ENCODE assay signal across 8 cellular contexts in the genomic region with DNA sequence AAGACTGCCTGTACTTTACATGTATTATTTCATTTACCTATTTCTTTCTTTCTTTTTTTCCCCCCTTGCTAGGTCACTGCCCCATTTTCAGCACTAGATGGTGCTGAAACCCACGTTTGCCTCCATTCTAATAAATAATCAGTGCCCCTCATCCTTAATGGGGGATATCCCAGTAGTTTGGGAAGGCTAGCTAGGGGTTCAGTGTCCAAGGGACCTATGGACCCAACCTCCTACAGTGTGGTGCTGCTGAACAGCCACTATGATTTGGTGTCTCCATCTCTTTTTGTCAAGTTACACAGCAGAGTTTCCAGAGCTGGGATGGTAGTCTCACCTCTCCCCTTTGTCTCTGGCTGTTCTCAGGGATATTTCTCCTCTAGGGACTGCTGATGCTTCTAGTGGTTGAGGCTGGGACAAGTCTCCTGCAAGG. TPM values are rescaled to one million over a fixed set of nuclear protein-coding genes. Genes with fewer than 3 reads are reported as not detected.
A peak's percentile ranks its signal among the peaks of the same experiment; 100 is the strongest.
DNase-seq lines count a peak whose midpoint lies in the region; ATAC-seq, FAIRE-seq and TF ChIP-seq lines count a peak whose summit lies in the region.
"Had no signal": no experiment of that assay in that cellular context is flagged by ENCODE, and none has a peak within 500 bp of the region (broad histone marks: within the 10 kb centered on the region; RNA-seq: fewer than 3 reads in every experiment).

No MANE protein-coding gene starts in this region.

- H3K4me1 ChIP-seq in KMS-11 (ENCODE audit: low read depth, poor library complexity, severe bottlenecking): no peaks in the 10 kb centered on the region
- H3K4me1 ChIP-seq in astrocyte (ENCODE audit: insufficient read depth, low read length): no peaks in the 10 kb centered on the region
- H3K4me1 ChIP-seq in mesenchymal stem cell (ENCODE audit: control insufficient read depth, insufficient read depth, low read depth, low read length): no peaks in the 10 kb centered on the region

- H3K9me3 ChIP-seq in astrocyte (ENCODE audit: insufficient read depth, low read depth, low read length): no peaks in the 10 kb centered on the region
- H3K9me3 ChIP-seq in mesenchymal stem cell (ENCODE audit: control insufficient read depth, low read length): no peaks in the 10 kb centered on the region

- no peak overlapping the region for H2BK120ac ChIP-seq in mesenchymal stem cell (ENCODE audit: low read depth, low read length)

- H3K4ac ChIP-seq in mesenchymal stem cell (ENCODE audit: low read depth in 1 of 2, low read length in 2 of 2): no peak overlapping the region

- H2BK5ac ChIP-seq in mesenchymal stem cell (ENCODE audit: low read depth, low read length, poor library complexity, severe bottlenecking): no peak overlapping the region

- H3K27me3 ChIP-seq in KMS-11 (ENCODE audit: insufficient read depth, low read depth): no peaks in the 10 kb centered on the region
- no peaks in the 10 kb centered on the region for H3K27me3 ChIP-seq in astrocyte (ENCODE audit: insufficient read depth, low read length)
- H3K27me3 ChIP-seq in mesenchymal stem cell (ENCODE audit: control insufficient read depth in 1 of 2, insufficient read depth in 1 of 2, low read length in 2 of 2): peaks cover 0 to 22% of the 10 kb centered on the region in 2 experiments

- H3K4me3 ChIP-seq in KMS-11 (IDR thresholded peaks at IDR 0.05; ENCODE audit: insufficient read depth, low read depth, low read length) (no peak overlapping the region), astrocyte (ENCODE audit: insufficient read depth, low read depth, low read length) (no peak overlapping the region), mesenchymal stem cell (ENCODE audit: insufficient read depth in 1 of 2, low read depth in 1 of 2, low read length in 2 of 2) (no peak overlapping the region)

- H3K4me2 ChIP-seq in KMS-11 (no peak overlapping the region), astrocyte (ENCODE audit: low read length) (no peak overlapping the region), mesenchymal stem cell (ENCODE audit: low read length, poor library complexity, severe bottlenecking) (no peak overlapping the region)

- no peak overlapping the region for H4K8ac ChIP-seq in mesenchymal stem cell (ENCODE audit: low read length)

- H4K20me1 ChIP-seq in KMS-11 (ENCODE audit: insufficient read depth): no peaks in the 10 kb centered on the region
- no peaks in the 10 kb centered on the region for H4K20me1 ChIP-seq in astrocyte (ENCODE audit: insufficient read depth, low read length)

- no peak overlapping the region for H2BK15ac ChIP-seq in mesenchymal stem cell (ENCODE audit: low read depth, poor library complexity, severe bottlenecking)

- TF ChIP-seq CTCF in KMS-11 (conservative IDR thresholded peaks at IDR 0.05; ENCODE audit: low read depth, low read length) (peak; percentile 80), astrocyte (IDR thresholded peaks at IDR 0.05; ENCODE audit: insufficient read depth, low read depth, low read length) (peak; percentile 85)

- no peak overlapping the region for H3K23ac ChIP-seq in mesenchymal stem cell (ENCODE audit: low read length in 2 of 2)

- DNase-seq in EH (ENCODE audit: low read depth) (peak; percentile 47), astrocyte (ENCODE audit: low read depth) (no peak), mesenchymal stem cell (peak; percentile 46), KG1 (lab: John Stamatoyannopoulos, UW) (no peak)

- no peak overlapping the region for H3K27ac Mint-ChIP-seq in astrocyte (ENCODE audit: unreplicated experiment)

- H3K4me3 Mint-ChIP-seq in astrocyte (ENCODE audit: unreplicated experiment): no peak overlapping the region

- no peaks in the 10 kb centered on the region for H3K36me3 ChIP-seq in KMS-11 (ENCODE audit: insufficient read depth)
- H3K36me3 ChIP-seq in astrocyte (ENCODE audit: insufficient read depth, low read length): no peaks in the 10 kb centered on the region
- H3K36me3 ChIP-seq in mesenchymal stem cell (ENCODE audit: control insufficient read depth in 1 of 2, insufficient read depth in 2 of 2, low read depth in 1 of 2, low read length in 2 of 2): no peaks in the 10 kb centered on the region

- FAIRE-seq in astrocyte (lab: Jason Lieb, UNC): no peak

- H3K18ac ChIP-seq in mesenchymal stem cell (ENCODE audit: low read depth in 1 of 2, low read length in 2 of 2): no peak overlapping the region

- ATAC-seq in HG03460 (IDR thresholded peaks at IDR 0.05; ENCODE audit: unreplicated experiment) (no peak), GM19452 (IDR thresholded peaks at IDR 0.05; ENCODE audit: unreplicated experiment) (no peak)

- H3K4me1 Mint-ChIP-seq in astrocyte (ENCODE audit: low read depth, unreplicated experiment): peaks cover 7% of the 10 kb centered on the region

- H3K27ac ChIP-seq in KMS-11: no peak overlapping the region
- H3K27ac ChIP-seq in astrocyte (ENCODE audit: low read depth, low read length): no peak overlapping the region
- no peak overlapping the region for H3K27ac ChIP-seq in mesenchymal stem cell (ENCODE audit: low read length, poor library complexity, severe bottlenecking)

- no peak overlapping the region for H4K91ac ChIP-seq in mesenchymal stem cell (ENCODE audit: low read length)

- H3K79me2 ChIP-seq in KMS-11 (ENCODE audit: insufficient read depth, low read depth) (no peaks in the 10 kb centered on the region), astrocyte (ENCODE audit: insufficient read depth, low read length) (no peaks in the 10 kb centered on the region)

- H2AK5ac ChIP-seq in mesenchymal stem cell (ENCODE audit: low read length, severe bottlenecking): no peak overlapping the region

- no peaks in the 10 kb centered on the region for H3K36me3 Mint-ChIP-seq in astrocyte (ENCODE audit: low read depth, unreplicated experiment)

- 0% methylated on average over 1 of the region's 1 CpG for WGBS in mesenchymal stem cell

- no peak overlapping the region for H2AFZ ChIP-seq in KMS-11 (ENCODE audit: low read depth)
- no peak overlapping the region for H2AFZ ChIP-seq in astrocyte (ENCODE audit: low read depth, low read length)
- H2AFZ ChIP-seq in mesenchymal stem cell (ENCODE audit: low read depth, low read length): no peak overlapping the region

- no peak overlapping the region for H3K14ac ChIP-seq in mesenchymal stem cell (ENCODE audit: low read length in 2 of 2)

- H3K27me3 Mint-ChIP-seq in astrocyte (ENCODE audit: low read depth, unreplicated experiment): peaks cover 6% of the 10 kb centered on the region

- no peak overlapping the region for H2BK12ac ChIP-seq in mesenchymal stem cell (ENCODE audit: low read length in 2 of 2)

- no peaks in the 10 kb centered on the region for H3K79me1 ChIP-seq in mesenchymal stem cell (replicated peaks; ENCODE audit: low read length, poor library complexity, severe bottlenecking)

- H3K9ac ChIP-seq in KMS-11: no peak overlapping the region
- no peak overlapping the region for H3K9ac ChIP-seq in astrocyte (ENCODE audit: low read length)
- H3K9ac ChIP-seq in mesenchymal stem cell (ENCODE audit: low read length): no peak overlapping the region

- no peaks in the 10 kb centered on the region for H3K9me3 Mint-ChIP-seq in astrocyte (ENCODE audit: unreplicated experiment)

RNA-seq across cellular contexts. Expression of a gene that starts 6.5 kb away (rescaled TPM):
- 10.3 and 10.7 TPM in 2 replicates for total RNA-seq in astrocyte
- polyA plus RNA-seq in mesenchymal stem cell (2013, experiment 1 of 2): 8.6 TPM
- polyA plus RNA-seq in mesenchymal stem cell (2013, experiment 2 of 2): 8.8 TPM

RNA-seq across cellular contexts. Expression of a gene that starts 7.8 kb away (rescaled TPM):
- 11.1 and 12.2 TPM in 2 replicates for total RNA-seq in astrocyte
- 75.0 TPM for polyA plus RNA-seq in mesenchymal stem cell (2013, experiment 1 of 2)
- 77.1 TPM for polyA plus RNA-seq in mesenchymal stem cell (2013, experiment 2 of 2)
- total RNA-seq: mononuclear cell had no signal

Comparison
In these comparisons a context has a peak if more than half of its experiments do, and no peak if none do; other contexts are left out.
1. DNase-seq: peak in EH (single experiment) and mesenchymal stem cell (single experiment); none in astrocyte (single experiment) and KG1 (single experiment).